Comparison of ENCODE assay signal across 21 cellular contexts in genomic region chr9:69260161-69260560, GRCh38.
A peak's percentile ranks its signal among the peaks of the same experiment; 100 is the strongest.
DNase-seq lines count a peak whose midpoint lies in the region; ATAC-seq, FAIRE-seq and TF ChIP-seq lines count a peak whose summit lies in the region.
"Had no signal": no experiment of that assay in that cellular context is flagged by ENCODE, and none has a peak within 500 bp of the region (broad histone marks: within the 10 kb centered on the region; RNA-seq: fewer than 3 reads in every experiment).

No MANE protein-coding gene starts in this region.

- H3K4me3 Mint-ChIP-seq in GM23338 (no peak overlapping the region), WTC11 (no peak overlapping the region)
- H3K4me3 Mint-ChIP-seq: B cell; CD8-positive, alpha-beta T cell; HFFc6; IgD-negative memory B cell had no signal

- no TSS peak for BruUV-seq in endothelial cell of umbilical vein (replicated peaks; lab: Mats Ljungman, UMichigan)

- no peak overlapping the region for H3K23ac ChIP-seq in mesendoderm (ENCODE audit: low read length)

- H3K9me3 Mint-ChIP-seq in GM23338 (no peaks in the 10 kb centered on the region), WTC11 (no peaks in the 10 kb centered on the region)
- H3K9me3 Mint-ChIP-seq: CD8-positive, alpha-beta T cell; HFFc6 had no signal

- H3F3A ChIP-seq in GM23338 (replicated peaks; ENCODE audit: low read depth), result no peaks in the 10 kb centered on the region

- FAIRE-seq in endothelial cell of umbilical vein (lab: Jason Lieb, UNC), result no peak
- FAIRE-seq: GM12878, GM18507, HTR-8/SVneo had no signal

- no peak overlapping the region for H2BK5ac ChIP-seq in mesendoderm (ENCODE audit: low read length)

- TF ChIP-seq CTCF in GM23338 (conservative IDR thresholded peaks at IDR 0.05; ENCODE audit: low read depth in 2 of 2) (no peak), WTC11 (IDR thresholded peaks at IDR 0.05) (no peak), endothelial cell of umbilical vein (IDR thresholded peaks at IDR 0.05; ENCODE audit: extremely low read depth in 1 of 2, insufficient read depth in 1 of 2, low read depth in 1 of 2, low read length in 2 of 2) (no peak), foreskin keratinocyte (conservative IDR thresholded peaks at IDR 0.05) (no peak)

- dilution Hi-C loops in endothelial cell of umbilical vein (cut with MboI; ENCODE audit: extremely low pct_ligation_motif_present, low sequenced_read_pairs), result no loop called here

- intact Hi-C loops in endothelial cell of umbilical vein (cut with micrococcal nuclease), result no loop called here

- no peaks in the 10 kb centered on the region for H3K9me3 ChIP-seq in endothelial cell of umbilical vein (replicated peaks; ENCODE audit: control insufficient read depth, insufficient read depth, low read length)
- H3K9me3 ChIP-seq: BLaER1 treated with 17β-estradiol and CSF1 and Interleukin-3, amounts not matched to agents 10 nM and 100 nM had no signal

- no peak overlapping the region for H3K4me2 ChIP-seq in GM23338
- no peak overlapping the region for H3K4me2 ChIP-seq in endothelial cell of umbilical vein (ENCODE audit: insufficient read depth, low read length)
- no peak overlapping the region for H3K4me2 ChIP-seq in mesendoderm (ENCODE audit: low read length)
- H3K4me2 ChIP-seq: BLaER1 treated with 17β-estradiol and CSF1 and Interleukin-3, amounts not matched to agents 10 nM and 100 nM had no signal

- H3K4ac ChIP-seq in mesendoderm (ENCODE audit: low read depth, low read length), result no peak overlapping the region

- no peak overlapping the region for H2AK5ac ChIP-seq in mesendoderm (ENCODE audit: low read length)

- H3K27ac Mint-ChIP-seq in GM23338, result no peak overlapping the region
- H3K27ac Mint-ChIP-seq in WTC11, result no peak overlapping the region
- H3K27ac Mint-ChIP-seq: B cell; CD8-positive, alpha-beta T cell; HFFc6; IgD-negative memory B cell had no signal

- no peak overlapping the region for H3K27ac ChIP-seq in GM23338 (ENCODE audit: low read depth)
- H3K27ac ChIP-seq in endothelial cell of umbilical vein (ENCODE audit: insufficient read depth, low read depth, low read length), result no peak overlapping the region
- no peak overlapping the region for H3K27ac ChIP-seq in mesendoderm (ENCODE audit: low read depth, low read length)
- no peak overlapping the region for H3K27ac ChIP-seq in foreskin keratinocyte
- H3K27ac ChIP-seq: BLaER1 treated with 17β-estradiol and CSF1 and Interleukin-3, amounts not matched to agents 10 nM and 100 nM; GM23248 had no signal

- no peaks in the 10 kb centered on the region for H3K9me1 ChIP-seq in endothelial cell of umbilical vein (replicated peaks; ENCODE audit: control insufficient read depth, extremely low read depth, insufficient read depth, low read length)

- no peak overlapping the region for H4K8ac ChIP-seq in mesendoderm (ENCODE audit: low read depth, low read length)

- H3K27me3 Mint-ChIP-seq in GM23338 (ENCODE audit: insufficient read depth, low read depth, poor library complexity), result no peaks in the 10 kb centered on the region
- no peaks in the 10 kb centered on the region for H3K27me3 Mint-ChIP-seq in WTC11 (ENCODE audit: low read depth)

- H2AFZ ChIP-seq in GM23338, result no peak overlapping the region
- H2AFZ ChIP-seq in endothelial cell of umbilical vein (ENCODE audit: low read depth, low read length), result no peak overlapping the region
- H2AFZ ChIP-seq: GM23248 had no signal

- H3K36me3 Mint-ChIP-seq in GM23338 (ENCODE audit: low read depth), result peaks cover 16% of the 10 kb centered on the region
- peaks cover 16% of the 10 kb centered on the region for H3K36me3 Mint-ChIP-seq in WTC11
- H3K36me3 Mint-ChIP-seq: CD8-positive, alpha-beta T cell had no signal

- no peak overlapping the region for H2BK120ac ChIP-seq in mesendoderm (ENCODE audit: low read depth, low read length)

- CTCF ChIA-PET in WTC11 (lab: Charles Lee) (interaction anchor here (0.6 to 1.6 kb wide), 5 partner anchors 15 to 346 kb away, joined by 3 to 5 read pairs (median 3); no protein-coding TSS in a partner anchor), endothelial cell of umbilical vein (lab: Charles Lee) (interaction anchor here (1.2 kb wide), 1 partner anchor 15 kb away, joined by 4 read pairs; no protein-coding TSS in a partner anchor)

- no peaks in the 10 kb centered on the region for H3K9me2 ChIP-seq in GM23338 (ENCODE audit: insufficient read depth)

- DNase-seq in GM23338 (ENCODE audit: low spot score) (no peak), WTC11 (ENCODE audit: low spot score) (no peak), endothelial cell of umbilical vein (ENCODE audit: low read depth, low spot score) (peak; percentile 19), mesendoderm (peak; percentile 22), foreskin keratinocyte (no peak)
- DNase-seq: Calu3; CD8-positive, alpha-beta T cell; DMS79 treated with DMSO at 0.1 percent for 48 hours; GM23248; H7; HFFc6; KBM-7 had no signal

- H4K5ac ChIP-seq in mesendoderm (ENCODE audit: low read length), result no peak overlapping the region

- H3K27me3 ChIP-seq in GM23338 (ENCODE audit: insufficient read depth) (no peaks in the 10 kb centered on the region), endothelial cell of umbilical vein (ENCODE audit: control insufficient read depth in 2 of 2, insufficient read depth in 2 of 2, low read length in 2 of 2) (no peaks in the 10 kb centered on the region), mesendoderm (ENCODE audit: insufficient read depth, low read length, poor library complexity) (no peaks in the 10 kb centered on the region), foreskin keratinocyte (no peaks in the 10 kb centered on the region)
- H3K27me3 ChIP-seq: BLaER1 treated with 17β-estradiol and CSF1 and Interleukin-3, amounts not matched to agents 10 nM and 100 nM had no signal

- TF ChIP-seq POLR2A in endothelial cell of umbilical vein (IDR thresholded peaks at IDR 0.05; ENCODE audit: low read depth, low read length), result no peak

- H2BK15ac ChIP-seq in mesendoderm (replicated peaks; ENCODE audit: low read depth), result no peak overlapping the region

- H4K20me1 ChIP-seq in GM23338 (replicated peaks; ENCODE audit: insufficient read depth) (no peaks in the 10 kb centered on the region), endothelial cell of umbilical vein (replicated peaks; ENCODE audit: control insufficient read depth, extremely low read depth, insufficient read depth, low read length) (no peaks in the 10 kb centered on the region)
- H4K20me1 ChIP-seq: BLaER1 treated with 17β-estradiol and CSF1 and Interleukin-3, amounts not matched to agents 10 nM and 100 nM had no signal

- no peak overlapping the region for H3K18ac ChIP-seq in mesendoderm (ENCODE audit: low read length)

- peaks cover 6% of the 10 kb centered on the region; the same call in 2 of the 3 replicates for H3K4me1 Mint-ChIP-seq in GM23338
- H3K4me1 Mint-ChIP-seq in WTC11, result peaks cover 15% of the 10 kb centered on the region
- H3K4me1 Mint-ChIP-seq: B cell, IgD-negative memory B cell had no signal

- H3K4me3 ChIP-seq in GM23338 (no peak overlapping the region), endothelial cell of umbilical vein (replicated peaks in 1 of 3; ENCODE audit: insufficient read depth in 1 of 3, low read depth in 1 of 3, low read length in 3 of 3) (no peak overlapping the region), mesendoderm (ENCODE audit: low read length) (no peak overlapping the region)
- H3K4me3 ChIP-seq: BLaER1 treated with 17β-estradiol and CSF1 and Interleukin-3, amounts not matched to agents 10 nM and 100 nM; GM12878; GM23248 had no signal

- H3K36me3 ChIP-seq in GM23338 (ENCODE audit: insufficient read depth), result no peaks in the 10 kb centered on the region; the same call in 1 of the 2 replicates
- H3K36me3 ChIP-seq in endothelial cell of umbilical vein (ENCODE audit: control insufficient read depth in 2 of 2, extremely low read depth in 1 of 2, insufficient read depth in 2 of 2, low read length in 2 of 2), result peaks cover 0 to 4% of the 10 kb centered on the region in 2 experiments
- no peaks in the 10 kb centered on the region for H3K36me3 ChIP-seq in mesendoderm (ENCODE audit: control insufficient read depth, insufficient read depth, low read length)
- H3K36me3 ChIP-seq: BLaER1 treated with 17β-estradiol and CSF1 and Interleukin-3, amounts not matched to agents 10 nM and 100 nM had no signal

- no peaks in the 10 kb centered on the region for H3K79me1 ChIP-seq in mesendoderm (ENCODE audit: low read length)

- H3K9ac ChIP-seq in endothelial cell of umbilical vein (replicated peaks; ENCODE audit: extremely low read depth, insufficient read depth, low read length) (no peak overlapping the region), mesendoderm (ENCODE audit: low read length) (no peak overlapping the region)
- H3K9ac ChIP-seq: BLaER1 treated with 17β-estradiol and CSF1 and Interleukin-3, amounts not matched to agents 10 nM and 100 nM; GM23248 had no signal

- POLR2A ChIA-PET in WTC11 (lab: Charles Lee) (no interaction called here), endothelial cell of umbilical vein (lab: Charles Lee) (no interaction called here)

- H3K4me1 ChIP-seq in GM23338 (ENCODE audit: insufficient read depth) (no peaks in the 10 kb centered on the region), endothelial cell of umbilical vein (ENCODE audit: control insufficient read depth, extremely low read depth, insufficient read depth, low read length) (no peaks in the 10 kb centered on the region), mesendoderm (ENCODE audit: control insufficient read depth, low read depth, low read length) (no peaks in the 10 kb centered on the region), foreskin keratinocyte (no peaks in the 10 kb centered on the region)

- H3K56ac ChIP-seq in mesendoderm (ENCODE audit: low read length), result no peak overlapping the region

- WGBS in mesendoderm (ENCODE audit: extremely low coverage, insufficient coverage, low lambda C conversion rate), result no CpG with 5 or more reads among the region's 5 CpGs

- ATAC-seq in GM23338, result peak; percentile 34; the same call in 2 of the 3 replicates
- peak; percentile 35 for ATAC-seq in WTC11
- no peak for ATAC-seq in GM21447 (IDR thresholded peaks at IDR 0.05; ENCODE audit: unreplicated experiment)
- ATAC-seq in foreskin keratinocyte, result no peak
- no peak for ATAC-seq in GM19351 (IDR thresholded peaks at IDR 0.05; ENCODE audit: unreplicated experiment)
- ATAC-seq: CD8-positive, alpha-beta T cell; GM12878; HCT116 had no signal

- H3K79me2 ChIP-seq in GM23338 (replicated peaks; ENCODE audit: insufficient read depth) (no peaks in the 10 kb centered on the region), endothelial cell of umbilical vein (ENCODE audit: control insufficient read depth, insufficient read depth, low read length) (no peaks in the 10 kb centered on the region), mesendoderm (ENCODE audit: control insufficient read depth, insufficient read depth, low read length) (no peaks in the 10 kb centered on the region)

TF ChIP-seq in GM23338, 12 proteins besides CTCF, POLR2A, EP300 and RAD21 (continues in another document):
- TF ChIP-seq ZNF114 (CRISPR knock-in tag; IDR thresholded peaks at IDR 0.05), result no peak
- TF ChIP-seq JUNB (IDR thresholded peaks at IDR 0.05; ENCODE audit: unreplicated experiment), result no peak

TF ChIP-seq in WTC11, 78 proteins besides CTCF, POLR2A, EP300 and RAD21 (continues in another document):
- TF ChIP-seq NR3C1 (CRISPR knock-in tag; conservative IDR thresholded peaks at IDR 0.05; ENCODE audit: low read depth) (no peak), ZNF263 (CRISPR knock-in tag; IDR thresholded peaks at IDR 0.05; ENCODE audit: low read depth) (no peak)

TF ChIP-seq in endothelial cell of umbilical vein, 7 proteins besides CTCF, POLR2A, EP300 and RAD21 (continues in another document):
- no peak for TF ChIP-seq POLR2AphosphoS5 (IDR thresholded peaks at IDR 0.05; ENCODE audit: insufficient read depth, low read depth, low read length)

Comparison
In these comparisons a context has a peak if more than half of its experiments do, and no peak if none do; other contexts are left out.
1. ATAC-seq: peak in GM23338 (single experiment) and WTC11 (single experiment); none in GM21447 (single experiment), foreskin keratinocyte (single experiment) and GM19351 (single experiment).
2. DNase-seq: peak in endothelial cell of umbilical vein (single experiment) and mesendoderm (single experiment); none in GM23338 (single experiment), WTC11 (single experiment) and foreskin keratinocyte (0 of 2).